ENCODE assay signal across 1 cellular context in the genomic region with DNA sequence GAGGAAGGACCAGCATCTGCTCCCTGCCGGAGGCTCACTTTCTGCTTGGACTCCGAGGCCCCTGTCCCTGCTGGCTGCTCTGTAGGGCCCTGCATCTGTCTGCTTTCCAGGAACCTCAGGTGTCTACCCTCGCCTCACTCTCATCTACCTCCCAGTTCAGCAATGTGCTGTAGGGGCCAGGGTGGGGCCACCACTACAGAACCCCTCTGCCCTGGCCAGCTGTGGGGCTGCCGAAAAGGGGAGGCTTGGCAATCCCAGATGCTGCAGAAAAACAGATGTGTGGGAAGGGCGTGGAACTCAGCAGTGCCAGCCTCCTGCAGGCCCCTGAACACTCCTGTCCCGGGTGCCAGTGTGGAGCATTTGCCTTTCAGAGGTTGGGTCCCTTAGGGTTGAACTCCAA.
TF ChIP-seq lines count a peak whose summit lies in the region.

No MANE protein-coding gene starts in this region.

TF ChIP-seq in HEK293T, 16 proteins besides CTCF, POLR2A, EP300 and RAD21:
- TF ChIP-seq, protein P1, sequence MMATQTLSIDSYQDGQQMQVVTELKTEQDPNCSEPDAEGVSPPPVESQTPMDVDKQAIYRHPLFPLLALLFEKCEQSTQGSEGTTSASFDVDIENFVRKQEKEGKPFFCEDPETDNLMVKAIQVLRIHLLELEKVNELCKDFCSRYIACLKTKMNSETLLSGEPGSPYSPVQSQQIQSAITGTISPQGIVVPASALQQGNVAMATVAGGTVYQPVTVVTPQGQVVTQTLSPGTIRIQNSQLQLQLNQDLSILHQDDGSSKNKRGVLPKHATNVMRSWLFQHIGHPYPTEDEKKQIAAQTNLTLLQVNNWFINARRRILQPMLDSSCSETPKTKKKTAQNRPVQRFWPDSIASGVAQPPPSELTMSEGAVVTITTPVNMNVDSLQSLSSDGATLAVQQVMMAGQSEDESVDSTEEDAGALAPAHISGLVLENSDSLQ (IDR thresholded peaks at IDR 0.05) = no peak
- TF ChIP-seq ZNF384 (IDR thresholded peaks at IDR 0.05) = no peak
- no peak for TF ChIP-seq ARNT (IDR thresholded peaks at IDR 0.05)
- TF ChIP-seq NFRKB (IDR thresholded peaks at IDR 0.05) = no peak
- TF ChIP-seq LEF1 (IDR thresholded peaks at IDR 0.05; ENCODE audit: borderline replicate concordance) = no peak
TF ChIP-seq in HEK293T: peak in this region for 0.
